In genomic region chr21:34129039-34129891, GRCh38 we compare ENCODE assay signal across 8 cellular contexts. TPM values are rescaled to one million over a fixed set of nuclear protein-coding genes. Genes with fewer than 3 reads are reported as not detected.
DNase-seq lines count a peak whose midpoint lies in the region; ATAC-seq and TF ChIP-seq lines count a peak whose summit lies in the region.

No MANE protein-coding gene starts in this region.

- DNase-seq in GM04503 (ENCODE audit: low read depth): peak; percentile 51
- peak; percentile 46 for DNase-seq in NT2/D1 (ENCODE audit: low read depth, low spot score)
- DNase-seq in activated effector memory CD4-positive, alpha-beta T cell treated with Interleukin-2 at 50 U/mL for 16 hours: peak; percentile 23
- peak; percentile 87 for DNase-seq in fibroblast of pulmonary artery (ENCODE audit: low read depth)
- DNase-seq in osteoblast (ENCODE audit: insufficient read length, low spot score, missing footprints): peak; percentile 78
- DNase-seq in NCI-H1436 treated with DMSO at 0.1 percent for 48 hours (lab: John Stamatoyannopoulos, UW): no peak

- H3K27me3 ChIP-seq in NT2/D1 (ENCODE audit: insufficient read depth, insufficient read length) (no peaks in the 10 kb centered on the region), osteoblast (ENCODE audit: insufficient read depth, low read length) (no peaks in the 10 kb centered on the region), subcutaneous abdominal adipose tissue (ENCODE audit: control insufficient read depth in 5 of 5, insufficient read depth in 4 of 5, low read length in 5 of 5) (no peaks in the 10 kb centered on the region)

- peak overlapping the region; percentile 37 for H3K9ac ChIP-seq in NT2/D1 (ENCODE audit: insufficient read length, low read depth)
- peak overlapping the region in 2 of 5 donors; percentile 23 to 28 for H3K9ac ChIP-seq in subcutaneous abdominal adipose tissue (ENCODE audit: low read length in 5 of 5)

- peak overlapping the region; percentile 76 for H3K27ac ChIP-seq in osteoblast (ENCODE audit: low read depth, low read length)
- H3K27ac ChIP-seq in subcutaneous abdominal adipose tissue (ENCODE audit: low read depth, low read length): peak overlapping the region; percentile 78

- H3K9me3 ChIP-seq in NT2/D1 (ENCODE audit: insufficient read depth, low read length) (peaks cover 4% of the 10 kb centered on the region; the same call in 1 of the 2 replicates), osteoblast (ENCODE audit: low read depth, low read length) (no peaks in the 10 kb centered on the region), subcutaneous abdominal adipose tissue (ENCODE audit: control insufficient read depth in 5 of 5, low read length in 5 of 5) (no peaks in the 10 kb centered on the region)

- peaks cover 77% of the 10 kb centered on the region for H3K79me2 ChIP-seq in osteoblast (ENCODE audit: insufficient read depth, low read length)

- peaks cover 12% of the 10 kb centered on the region for H4K20me1 ChIP-seq in osteoblast (ENCODE audit: insufficient read depth, low read length)

- H3K4me3 ChIP-seq in NT2/D1 (ENCODE audit: insufficient read length, low read depth) (no peak overlapping the region), fibroblast of pulmonary artery (replicated peaks; ENCODE audit: low read depth, low read length) (peak overlapping the region; percentile 20), osteoblast (ENCODE audit: insufficient read depth, low read length) (peak overlapping the region; percentile 52), subcutaneous abdominal adipose tissue (ENCODE audit: low read depth in 1 of 5, low read length in 5 of 5) (no peak overlapping the region)

- H3K36me3 ChIP-seq in NT2/D1 (ENCODE audit: insufficient read depth, insufficient read length, low read length) (peaks cover 69% of the 10 kb centered on the region), osteoblast (ENCODE audit: insufficient read depth, low read length) (peaks cover 6% of the 10 kb centered on the region), subcutaneous abdominal adipose tissue (ENCODE audit: control insufficient read depth in 5 of 5, insufficient read depth in 5 of 5, low read length in 5 of 5) (peaks cover 9 to 36% (median 19%) of the 10 kb centered on the region in 5 donors)

- TF ChIP-seq CTCF in fibroblast of pulmonary artery (IDR thresholded peaks at IDR 0.05; ENCODE audit: low read length, missing control alignments): peak; percentile 77
- peak; percentile 65 for TF ChIP-seq CTCF in osteoblast (IDR thresholded peaks at IDR 0.05; ENCODE audit: extremely low read depth, low read depth, low read length)

- ATAC-seq in HG03378 (IDR thresholded peaks at IDR 0.05; ENCODE audit: unreplicated experiment): no peak

- H3K4me1 ChIP-seq in NT2/D1 (ENCODE audit: insufficient read depth, insufficient read length) (peaks cover 3% of the 10 kb centered on the region), osteoblast (ENCODE audit: insufficient read depth, low read length) (peaks cover 23% of the 10 kb centered on the region), subcutaneous abdominal adipose tissue (ENCODE audit: control insufficient read depth in 5 of 5, insufficient read depth in 5 of 5, low read length in 5 of 5) (peaks cover 5 to 60% (median 39%) of the 10 kb centered on the region in 5 donors)

- peak overlapping the region; percentile 49 for H2AFZ ChIP-seq in osteoblast (ENCODE audit: low read length)

- H3K4me2 ChIP-seq in osteoblast (ENCODE audit: insufficient read depth, low read length): peak overlapping the region; percentile 81

RNA-seq across cellular contexts. Expression of gene MRPS6, which starts 55.9 kb away (rescaled TPM):
- total RNA-seq in osteoblast: 19.2 and 25.9 TPM in 2 replicates

RNA-seq across cellular contexts. Expression of gene SLC5A3, which starts 55.9 kb away (rescaled TPM):
- total RNA-seq in osteoblast: 38.4 and 44.2 TPM in 2 replicates

Comparison
In these comparisons a context has a peak if more than half of its experiments do, and no peak if none do; other contexts are left out.
1. H3K4me3 ChIP-seq: peak in fibroblast of pulmonary artery (single experiment) and osteoblast (single experiment); none in NT2/D1 (single experiment) and subcutaneous abdominal adipose tissue (0 of 5).